ENCODE assay signal across 18 cellular contexts in the genomic region with DNA sequence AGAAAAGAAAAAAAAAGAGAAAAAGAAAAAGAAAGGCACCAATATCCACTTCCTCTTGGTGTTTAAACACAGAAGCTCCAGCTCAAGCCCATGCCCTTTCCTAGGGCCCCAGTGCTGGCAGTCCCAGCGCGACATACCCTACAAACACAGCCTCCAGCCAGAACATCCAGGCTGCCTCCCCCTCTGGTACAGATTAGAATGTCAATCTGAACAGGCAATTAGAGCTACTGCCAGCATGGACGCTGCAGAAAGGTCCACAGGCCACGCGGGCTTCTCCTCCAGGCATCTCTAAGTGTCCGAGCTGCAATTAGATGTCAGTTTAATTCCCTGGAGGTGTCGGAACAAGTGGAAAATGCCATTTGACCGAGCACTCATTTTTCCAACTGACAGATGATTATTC.
DNase-seq lines count a peak whose midpoint lies in the region; ATAC-seq and TF ChIP-seq lines count a peak whose summit lies in the region.
"Had no signal": no experiment of that assay in that cellular context is flagged by ENCODE, and none has a peak within 500 bp of the region (broad histone marks: within the 10 kb centered on the region; RNA-seq: fewer than 3 reads in every experiment).

No MANE protein-coding gene starts in this region.

- H3K4me1 ChIP-seq in GM23338 (ENCODE audit: insufficient read depth) (no peaks in the 10 kb centered on the region), endodermal cell (ENCODE audit: control insufficient read depth, insufficient read depth, low read length) (no peaks in the 10 kb centered on the region), SJCRH30 (no peaks in the 10 kb centered on the region)

- no peaks in the 10 kb centered on the region for H3F3A ChIP-seq in GM23338 (replicated peaks; ENCODE audit: low read depth)

- no peak overlapping the region for H3K9ac ChIP-seq in endodermal cell (ENCODE audit: extremely low read depth, low read length, poor library complexity, severe bottlenecking)
- H3K9ac ChIP-seq: KMS-11 had no signal

- H3K9me3 Mint-ChIP-seq in GM23338 = no peaks in the 10 kb centered on the region
- H3K9me3 Mint-ChIP-seq in endodermal cell = no peaks in the 10 kb centered on the region
- no peaks in the 10 kb centered on the region for H3K9me3 Mint-ChIP-seq in osteocyte (ENCODE audit: unreplicated experiment)

- H3K4me3 ChIP-seq in GM23338 (no peak overlapping the region), endodermal cell (ENCODE audit: low read length) (no peak overlapping the region), SJCRH30 (no peak overlapping the region)

- H3K27me3 ChIP-seq in GM23338 (ENCODE audit: insufficient read depth) (no peaks in the 10 kb centered on the region), endodermal cell (ENCODE audit: control insufficient read depth, insufficient read depth, low read length, poor library complexity, severe bottlenecking) (no peaks in the 10 kb centered on the region), SJCRH30 (no peaks in the 10 kb centered on the region)

- TF ChIP-seq CTCF in GM23338 (conservative IDR thresholded peaks at IDR 0.05; ENCODE audit: low read depth in 2 of 2) (no peak), RWPE1 (conservative IDR thresholded peaks at IDR 0.05; ENCODE audit: low read depth) (no peak), endodermal cell (conservative IDR thresholded peaks at IDR 0.05) (no peak), osteocyte (IDR thresholded peaks at IDR 0.05) (no peak)

- POLR2A ChIA-PET in RWPE1 (lab: Yijun Ruan, JAX; ENCODE audit: low non-redundant PET) = no interaction called here

- H3K27me3 Mint-ChIP-seq in GM23338 (ENCODE audit: insufficient read depth, low read depth, poor library complexity) (peaks cover 2% of the 10 kb centered on the region), endodermal cell (ENCODE audit: insufficient read depth) (no peaks in the 10 kb centered on the region), osteocyte (ENCODE audit: unreplicated experiment) (no peaks in the 10 kb centered on the region)

- H3K9me2 ChIP-seq in GM23338 (ENCODE audit: insufficient read depth) = no peaks in the 10 kb centered on the region

- H3K36me3 Mint-ChIP-seq in GM23338 (ENCODE audit: low read depth) = peaks cover 3% of the 10 kb centered on the region; the same call in 1 of the 3 replicates
- H3K36me3 Mint-ChIP-seq in endodermal cell (ENCODE audit: low read depth) = peaks cover 56% of the 10 kb centered on the region
- H3K36me3 Mint-ChIP-seq in osteocyte (ENCODE audit: unreplicated experiment) = peaks cover 42% of the 10 kb centered on the region

- 89 to 91% methylated on average over 8 of the region's 8 CpGs for WGBS in endodermal cell (ENCODE audit: insufficient coverage in 1 of 2, insufficient read length in 1 of 2), 2 experiments

- no peak overlapping the region for H2AFZ ChIP-seq in GM23338

- H3K4me3 Mint-ChIP-seq in GM23338 = no peak overlapping the region
- no peak overlapping the region for H3K4me3 Mint-ChIP-seq in endodermal cell
- H3K4me3 Mint-ChIP-seq in osteocyte (ENCODE audit: unreplicated experiment) = no peak overlapping the region

- H3K36me3 ChIP-seq in GM23338 (ENCODE audit: insufficient read depth) (no peaks in the 10 kb centered on the region), endodermal cell (ENCODE audit: control insufficient read depth, insufficient read depth, low read length) (peaks cover 10% of the 10 kb centered on the region), SJCRH30 (no peaks in the 10 kb centered on the region)

- no peaks in the 10 kb centered on the region for H3K79me2 ChIP-seq in GM23338 (replicated peaks; ENCODE audit: insufficient read depth)

- CTCF ChIA-PET in RWPE1 (lab: Yijun Ruan, JAX) = interaction anchor here (0.7 kb wide), 2 partner anchors 14 to 65 kb away, joined by 3 read pairs; no protein-coding TSS in a partner anchor

- DNase-seq in GM23338 (ENCODE audit: low spot score) (no peak), RWPE1 (ENCODE audit: low spot score) (no peak), endodermal cell (no peak), osteocyte (ENCODE audit: extremely low spot score, unreplicated experiment) (no peak), H4 (ENCODE audit: low spot score) (no peak), SJCRH30 (no peak)
- DNase-seq: AML-193, DMS79 treated with DMSO at 0.1 percent for 48 hours, NCI-H1417 treated with DMSO at 0.1 percent for 48 hours, NCI-H187 treated with DMSO at 0.1 percent for 48 hours, NCI-H526 had no signal

- H3K4me1 Mint-ChIP-seq in GM23338 (peaks cover 10% of the 10 kb centered on the region), endodermal cell (no peaks in the 10 kb centered on the region), osteocyte (ENCODE audit: unreplicated experiment) (peaks cover 24% of the 10 kb centered on the region)

- H3K9me3 ChIP-seq in endodermal cell (ENCODE audit: control insufficient read depth, low read length) = no peaks in the 10 kb centered on the region
- H3K9me3 ChIP-seq in SJCRH30 (replicated peaks) = no peaks in the 10 kb centered on the region

- H3K4me2 ChIP-seq in GM23338 = no peak overlapping the region
- H3K4me2 ChIP-seq: KMS-11 had no signal

- ATAC-seq in GM23338 = peak; percentile 40
- ATAC-seq in GM21786 (IDR thresholded peaks at IDR 0.05; ENCODE audit: unreplicated experiment) = no peak
- ATAC-seq in GM18873 (IDR thresholded peaks at IDR 0.05; ENCODE audit: low FRiP score, unreplicated experiment) = no peak
- ATAC-seq: HCT116, Panc1, Right ventricle myocardium inferior had no signal

- no peaks in the 10 kb centered on the region for H4K20me1 ChIP-seq in GM23338 (replicated peaks; ENCODE audit: insufficient read depth)

- H3K27ac ChIP-seq in GM23338 (ENCODE audit: low read depth) (no peak overlapping the region), RWPE1 (peak overlapping the region; percentile 86), endodermal cell (ENCODE audit: low read depth, low read length) (no peak overlapping the region), SJCRH30 (no peak overlapping the region)
- H3K27ac ChIP-seq: C4-2B, KMS-11 had no signal

- peak overlapping the region; percentile 36 for H3K27ac Mint-ChIP-seq in GM23338
- H3K27ac Mint-ChIP-seq in endodermal cell = peak overlapping the region; percentile 72
- peak overlapping the region; percentile 48 for H3K27ac Mint-ChIP-seq in osteocyte (ENCODE audit: unreplicated experiment)

TF ChIP-seq in GM23338, 12 proteins besides CTCF, POLR2A, EP300 and RAD21 (continues in another document):
- TF ChIP-seq NANOG (IDR thresholded peaks at IDR 0.05; ENCODE audit: borderline replicate concordance) = no peak
- TF ChIP-seq CREB1 (CRISPR knock-in tag; IDR thresholded peaks at IDR 0.05; ENCODE audit: low read depth) = no peak
- TF ChIP-seq, protein P1, sequence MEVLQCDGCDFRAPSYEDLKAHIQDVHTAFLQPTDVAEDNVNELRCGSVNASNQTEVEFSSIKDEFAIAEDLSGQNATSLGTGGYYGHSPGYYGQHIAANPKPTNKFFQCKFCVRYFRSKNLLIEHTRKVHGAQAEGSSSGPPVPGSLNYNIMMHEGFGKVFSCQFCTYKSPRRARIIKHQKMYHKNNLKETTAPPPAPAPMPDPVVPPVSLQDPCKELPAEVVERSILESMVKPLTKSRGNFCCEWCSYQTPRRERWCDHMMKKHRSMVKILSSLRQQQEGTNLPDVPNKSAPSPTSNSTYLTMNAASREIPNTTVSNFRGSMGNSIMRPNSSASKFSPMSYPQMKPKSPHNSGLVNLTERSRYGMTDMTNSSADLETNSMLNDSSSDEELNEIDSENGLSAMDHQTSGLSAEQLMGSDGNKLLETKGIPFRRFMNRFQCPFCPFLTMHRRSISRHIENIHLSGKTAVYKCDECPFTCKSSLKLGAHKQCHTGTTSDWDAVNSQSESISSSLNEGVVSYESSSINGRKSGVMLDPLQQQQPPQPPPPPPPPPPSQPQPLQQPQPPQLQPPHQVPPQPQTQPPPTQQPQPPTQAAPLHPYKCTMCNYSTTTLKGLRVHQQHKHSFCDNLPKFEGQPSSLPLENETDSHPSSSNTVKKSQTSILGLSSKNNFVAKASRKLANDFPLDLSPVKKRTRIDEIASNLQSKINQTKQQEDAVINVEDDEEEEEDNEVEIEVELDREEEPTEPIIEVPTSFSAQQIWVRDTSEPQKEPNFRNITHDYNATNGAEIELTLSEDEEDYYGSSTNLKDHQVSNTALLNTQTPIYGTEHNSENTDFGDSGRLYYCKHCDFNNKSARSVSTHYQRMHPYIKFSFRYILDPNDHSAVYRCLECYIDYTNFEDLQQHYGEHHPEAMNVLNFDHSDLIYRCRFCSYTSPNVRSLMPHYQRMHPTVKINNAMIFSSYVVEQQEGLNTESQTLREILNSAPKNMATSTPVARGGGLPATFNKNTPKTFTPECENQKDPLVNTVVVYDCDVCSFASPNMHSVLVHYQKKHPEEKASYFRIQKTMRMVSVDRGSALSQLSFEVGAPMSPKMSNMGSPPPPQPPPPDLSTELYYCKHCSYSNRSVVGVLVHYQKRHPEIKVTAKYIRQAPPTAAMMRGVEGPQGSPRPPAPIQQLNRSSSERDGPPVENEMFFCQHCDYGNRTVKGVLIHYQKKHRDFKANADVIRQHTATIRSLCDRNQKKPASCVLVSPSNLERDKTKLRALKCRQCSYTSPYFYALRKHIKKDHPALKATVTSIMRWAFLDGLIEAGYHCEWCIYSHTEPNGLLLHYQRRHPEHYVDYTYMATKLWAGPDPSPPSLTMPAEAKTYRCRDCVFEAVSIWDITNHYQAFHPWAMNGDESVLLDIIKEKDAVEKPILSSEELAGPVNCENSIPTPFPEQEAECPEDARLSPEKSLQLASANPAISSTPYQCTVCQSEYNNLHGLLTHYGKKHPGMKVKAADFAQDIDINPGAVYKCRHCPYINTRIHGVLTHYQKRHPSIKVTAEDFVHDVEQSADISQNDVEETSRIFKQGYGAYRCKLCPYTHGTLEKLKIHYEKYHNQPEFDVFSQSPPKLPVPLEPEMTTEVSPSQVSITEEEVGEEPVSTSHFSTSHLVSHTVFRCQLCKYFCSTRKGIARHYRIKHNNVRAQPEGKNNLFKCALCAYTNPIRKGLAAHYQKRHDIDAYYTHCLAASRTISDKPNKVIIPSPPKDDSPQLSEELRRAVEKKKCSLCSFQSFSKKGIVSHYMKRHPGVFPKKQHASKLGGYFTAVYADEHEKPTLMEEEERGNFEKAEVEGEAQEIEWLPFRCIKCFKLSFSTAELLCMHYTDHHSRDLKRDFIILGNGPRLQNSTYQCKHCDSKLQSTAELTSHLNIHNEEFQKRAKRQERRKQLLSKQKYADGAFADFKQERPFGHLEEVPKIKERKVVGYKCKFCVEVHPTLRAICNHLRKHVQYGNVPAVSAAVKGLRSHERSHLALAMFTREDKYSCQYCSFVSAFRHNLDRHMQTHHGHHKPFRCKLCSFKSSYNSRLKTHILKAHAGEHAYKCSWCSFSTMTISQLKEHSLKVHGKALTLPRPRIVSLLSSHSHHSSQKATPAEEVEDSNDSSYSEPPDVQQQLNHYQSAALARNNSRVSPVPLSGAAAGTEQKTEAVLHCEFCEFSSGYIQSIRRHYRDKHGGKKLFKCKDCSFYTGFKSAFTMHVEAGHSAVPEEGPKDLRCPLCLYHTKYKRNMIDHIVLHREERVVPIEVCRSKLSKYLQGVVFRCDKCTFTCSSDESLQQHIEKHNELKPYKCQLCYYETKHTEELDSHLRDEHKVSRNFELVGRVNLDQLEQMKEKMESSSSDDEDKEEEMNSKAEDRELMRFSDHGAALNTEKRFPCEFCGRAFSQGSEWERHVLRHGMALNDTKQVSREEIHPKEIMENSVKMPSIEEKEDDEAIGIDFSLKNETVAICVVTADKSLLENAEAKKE (CRISPR knock-in tag; IDR thresholded peaks at IDR 0.05) = no peak
- no peak for TF ChIP-seq EZH2phosphoT487 (IDR thresholded peaks at IDR 0.05; ENCODE audit: unreplicated experiment)
